In the genomic region with DNA sequence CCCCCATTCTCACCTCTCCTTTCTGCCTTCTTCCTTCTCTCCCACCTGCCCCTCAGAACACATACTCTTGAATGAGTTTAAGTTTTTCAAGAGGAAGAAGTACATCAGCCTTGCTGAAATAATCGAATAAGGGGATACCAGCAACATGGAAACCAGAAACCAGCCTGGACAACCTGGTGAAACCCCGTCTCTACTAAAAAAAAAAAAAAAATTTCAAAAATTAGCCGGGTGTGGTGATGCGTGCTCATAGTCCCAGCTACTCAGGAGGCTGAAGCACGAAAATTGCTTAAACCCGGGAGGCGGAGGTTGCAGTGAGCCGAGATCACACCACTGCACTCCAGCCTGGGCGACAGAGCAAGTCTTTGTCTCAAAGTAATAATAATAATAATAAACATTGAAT, we compare ENCODE assay signal across 1 cellular context.
TF ChIP-seq lines count a peak whose summit lies in the region.

No MANE protein-coding gene starts in this region.

TF ChIP-seq in GM12878, 131 proteins besides CTCF, POLR2A, EP300 and RAD21:
- TF ChIP-seq, protein P1, sequence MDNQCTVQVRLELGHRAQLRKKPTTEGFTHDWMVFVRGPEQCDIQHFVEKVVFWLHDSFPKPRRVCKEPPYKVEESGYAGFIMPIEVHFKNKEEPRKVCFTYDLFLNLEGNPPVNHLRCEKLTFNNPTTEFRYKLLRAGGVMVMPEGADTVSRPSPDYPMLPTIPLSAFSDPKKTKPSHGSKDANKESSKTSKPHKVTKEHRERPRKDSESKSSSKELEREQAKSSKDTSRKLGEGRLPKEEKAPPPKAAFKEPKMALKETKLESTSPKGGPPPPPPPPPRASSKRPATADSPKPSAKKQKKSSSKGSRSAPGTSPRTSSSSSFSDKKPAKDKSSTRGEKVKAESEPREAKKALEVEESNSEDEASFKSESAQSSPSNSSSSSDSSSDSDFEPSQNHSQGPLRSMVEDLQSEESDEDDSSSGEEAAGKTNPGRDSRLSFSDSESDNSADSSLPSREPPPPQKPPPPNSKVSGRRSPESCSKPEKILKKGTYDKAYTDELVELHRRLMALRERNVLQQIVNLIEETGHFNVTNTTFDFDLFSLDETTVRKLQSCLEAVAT (IDR thresholded peaks at IDR 0.05) = 0 out of 2 replicates have a peak, but pooled peaks have one; percentile 31
- TF ChIP-seq SMARCA5 (IDR thresholded peaks at IDR 0.05) = no peak
- no peak; the same call in 1 of the 2 replicates for TF ChIP-seq MTA3 (IDR thresholded peaks at IDR 0.05; ENCODE audit: borderline replicate concordance, low read length)
- TF ChIP-seq, protein P2, sequence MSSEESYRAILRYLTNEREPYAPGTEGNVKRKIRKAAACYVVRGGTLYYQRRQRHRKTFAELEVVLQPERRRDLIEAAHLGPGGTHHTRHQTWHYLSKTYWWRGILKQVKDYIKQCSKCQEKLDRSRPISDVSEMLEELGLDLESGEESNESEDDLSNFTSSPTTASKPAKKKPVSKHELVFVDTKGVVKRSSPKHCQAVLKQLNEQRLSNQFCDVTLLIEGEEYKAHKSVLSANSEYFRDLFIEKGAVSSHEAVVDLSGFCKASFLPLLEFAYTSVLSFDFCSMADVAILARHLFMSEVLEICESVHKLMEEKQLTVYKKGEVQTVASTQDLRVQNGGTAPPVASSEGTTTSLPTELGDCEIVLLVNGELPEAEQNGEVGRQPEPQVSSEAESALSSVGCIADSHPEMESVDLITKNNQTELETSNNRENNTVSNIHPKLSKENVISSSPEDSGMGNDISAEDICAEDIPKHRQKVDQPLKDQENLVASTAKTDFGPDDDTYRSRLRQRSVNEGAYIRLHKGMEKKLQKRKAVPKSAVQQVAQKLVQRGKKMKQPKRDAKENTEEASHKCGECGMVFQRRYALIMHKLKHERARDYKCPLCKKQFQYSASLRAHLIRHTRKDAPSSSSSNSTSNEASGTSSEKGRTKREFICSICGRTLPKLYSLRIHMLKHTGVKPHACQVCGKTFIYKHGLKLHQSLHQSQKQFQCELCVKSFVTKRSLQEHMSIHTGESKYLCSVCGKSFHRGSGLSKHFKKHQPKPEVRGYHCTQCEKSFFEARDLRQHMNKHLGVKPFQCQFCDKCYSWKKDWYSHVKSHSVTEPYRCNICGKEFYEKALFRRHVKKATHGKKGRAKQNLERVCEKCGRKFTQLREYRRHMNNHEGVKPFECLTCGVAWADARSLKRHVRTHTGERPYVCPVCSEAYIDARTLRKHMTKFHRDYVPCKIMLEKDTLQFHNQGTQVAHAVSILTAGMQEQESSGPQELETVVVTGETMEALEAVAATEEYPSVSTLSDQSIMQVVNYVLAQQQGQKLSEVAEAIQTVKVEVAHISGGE (CRISPR knock-in tag; IDR thresholded peaks at IDR 0.05) = no peak
- TF ChIP-seq, protein P3, sequence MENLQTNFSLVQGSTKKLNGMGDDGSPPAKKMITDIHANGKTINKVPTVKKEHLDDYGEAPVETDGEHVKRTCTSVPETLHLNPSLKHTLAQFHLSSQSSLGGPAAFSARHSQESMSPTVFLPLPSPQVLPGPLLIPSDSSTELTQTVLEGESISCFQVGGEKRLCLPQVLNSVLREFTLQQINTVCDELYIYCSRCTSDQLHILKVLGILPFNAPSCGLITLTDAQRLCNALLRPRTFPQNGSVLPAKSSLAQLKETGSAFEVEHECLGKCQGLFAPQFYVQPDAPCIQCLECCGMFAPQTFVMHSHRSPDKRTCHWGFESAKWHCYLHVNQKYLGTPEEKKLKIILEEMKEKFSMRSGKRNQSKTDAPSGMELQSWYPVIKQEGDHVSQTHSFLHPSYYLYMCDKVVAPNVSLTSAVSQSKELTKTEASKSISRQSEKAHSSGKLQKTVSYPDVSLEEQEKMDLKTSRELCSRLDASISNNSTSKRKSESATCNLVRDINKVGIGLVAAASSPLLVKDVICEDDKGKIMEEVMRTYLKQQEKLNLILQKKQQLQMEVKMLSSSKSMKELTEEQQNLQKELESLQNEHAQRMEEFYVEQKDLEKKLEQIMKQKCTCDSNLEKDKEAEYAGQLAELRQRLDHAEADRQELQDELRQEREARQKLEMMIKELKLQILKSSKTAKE (IDR thresholded peaks at IDR 0.05; ENCODE audit: low read depth, poor library complexity, severe bottlenecking) = no peak
- TF ChIP-seq, protein P4, sequence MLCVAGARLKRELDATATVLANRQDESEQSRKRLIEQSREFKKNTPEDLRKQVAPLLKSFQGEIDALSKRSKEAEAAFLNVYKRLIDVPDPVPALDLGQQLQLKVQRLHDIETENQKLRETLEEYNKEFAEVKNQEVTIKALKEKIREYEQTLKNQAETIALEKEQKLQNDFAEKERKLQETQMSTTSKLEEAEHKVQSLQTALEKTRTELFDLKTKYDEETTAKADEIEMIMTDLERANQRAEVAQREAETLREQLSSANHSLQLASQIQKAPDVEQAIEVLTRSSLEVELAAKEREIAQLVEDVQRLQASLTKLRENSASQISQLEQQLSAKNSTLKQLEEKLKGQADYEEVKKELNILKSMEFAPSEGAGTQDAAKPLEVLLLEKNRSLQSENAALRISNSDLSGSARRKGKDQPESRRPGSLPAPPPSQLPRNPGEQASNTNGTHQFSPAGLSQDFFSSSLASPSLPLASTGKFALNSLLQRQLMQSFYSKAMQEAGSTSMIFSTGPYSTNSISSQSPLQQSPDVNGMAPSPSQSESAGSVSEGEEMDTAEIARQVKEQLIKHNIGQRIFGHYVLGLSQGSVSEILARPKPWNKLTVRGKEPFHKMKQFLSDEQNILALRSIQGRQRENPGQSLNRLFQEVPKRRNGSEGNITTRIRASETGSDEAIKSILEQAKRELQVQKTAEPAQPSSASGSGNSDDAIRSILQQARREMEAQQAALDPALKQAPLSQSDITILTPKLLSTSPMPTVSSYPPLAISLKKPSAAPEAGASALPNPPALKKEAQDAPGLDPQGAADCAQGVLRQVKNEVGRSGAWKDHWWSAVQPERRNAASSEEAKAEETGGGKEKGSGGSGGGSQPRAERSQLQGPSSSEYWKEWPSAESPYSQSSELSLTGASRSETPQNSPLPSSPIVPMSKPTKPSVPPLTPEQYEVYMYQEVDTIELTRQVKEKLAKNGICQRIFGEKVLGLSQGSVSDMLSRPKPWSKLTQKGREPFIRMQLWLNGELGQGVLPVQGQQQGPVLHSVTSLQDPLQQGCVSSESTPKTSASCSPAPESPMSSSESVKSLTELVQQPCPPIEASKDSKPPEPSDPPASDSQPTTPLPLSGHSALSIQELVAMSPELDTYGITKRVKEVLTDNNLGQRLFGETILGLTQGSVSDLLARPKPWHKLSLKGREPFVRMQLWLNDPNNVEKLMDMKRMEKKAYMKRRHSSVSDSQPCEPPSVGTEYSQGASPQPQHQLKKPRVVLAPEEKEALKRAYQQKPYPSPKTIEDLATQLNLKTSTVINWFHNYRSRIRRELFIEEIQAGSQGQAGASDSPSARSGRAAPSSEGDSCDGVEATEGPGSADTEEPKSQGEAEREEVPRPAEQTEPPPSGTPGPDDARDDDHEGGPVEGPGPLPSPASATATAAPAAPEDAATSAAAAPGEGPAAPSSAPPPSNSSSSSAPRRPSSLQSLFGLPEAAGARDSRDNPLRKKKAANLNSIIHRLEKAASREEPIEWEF (IDR thresholded peaks at IDR 0.05; ENCODE audit: insufficient replicate concordance, low read depth, low read length) = no peak
- no peak for TF ChIP-seq POU2F2 (IDR thresholded peaks at IDR 0.05; ENCODE audit: borderline replicate concordance, low read depth, low read length)
- no peak for TF ChIP-seq ZZZ3 (IDR thresholded peaks at IDR 0.05; ENCODE audit: control insufficient read depth, insufficient read length, low read depth)
- TF ChIP-seq ZNF384 (IDR thresholded peaks at IDR 0.05; ENCODE audit: borderline replicate concordance, low read depth, low read length) = peak; percentile 65
- 0 out of 2 replicates have a peak, but pooled peaks have one; percentile 13 for TF ChIP-seq MEF2A (IDR thresholded peaks at IDR 0.05; ENCODE audit: insufficient read depth, low read depth, low read length)
- no peak for TF ChIP-seq NFIC (IDR thresholded peaks at IDR 0.05; ENCODE audit: low read depth, low read length)
- TF ChIP-seq, protein P5, sequence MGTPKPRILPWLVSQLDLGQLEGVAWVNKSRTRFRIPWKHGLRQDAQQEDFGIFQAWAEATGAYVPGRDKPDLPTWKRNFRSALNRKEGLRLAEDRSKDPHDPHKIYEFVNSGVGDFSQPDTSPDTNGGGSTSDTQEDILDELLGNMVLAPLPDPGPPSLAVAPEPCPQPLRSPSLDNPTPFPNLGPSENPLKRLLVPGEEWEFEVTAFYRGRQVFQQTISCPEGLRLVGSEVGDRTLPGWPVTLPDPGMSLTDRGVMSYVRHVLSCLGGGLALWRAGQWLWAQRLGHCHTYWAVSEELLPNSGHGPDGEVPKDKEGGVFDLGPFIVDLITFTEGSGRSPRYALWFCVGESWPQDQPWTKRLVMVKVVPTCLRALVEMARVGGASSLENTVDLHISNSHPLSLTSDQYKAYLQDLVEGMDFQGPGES (IDR thresholded peaks at IDR 0.05) = no peak
- TF ChIP-seq NRF1 (conservative IDR thresholded peaks at IDR 0.05; ENCODE audit: low read depth, low read length) = no peak
- 0 out of 2 replicates have a peak, but pooled peaks have one; percentile 12 for TF ChIP-seq FOXM1 (IDR thresholded peaks at IDR 0.05; ENCODE audit: low read depth, low read length)
- peak; percentile 48; the same call in 1 of the 2 replicates for TF ChIP-seq TAF1 (IDR thresholded peaks at IDR 0.05; ENCODE audit: borderline replicate concordance, low read depth, low read length)
- no peak for TF ChIP-seq FOS (IDR thresholded peaks at IDR 0.05; ENCODE audit: borderline replicate concordance, extremely low read depth, insufficient read length)
- peak in 1 of 2 experiments; percentile 26; a peak in 1 of 4 replicates for TF ChIP-seq IKZF2 (IDR thresholded peaks at IDR 0.05)
- no peak for TF ChIP-seq ZNF274 (IDR thresholded peaks at IDR 0.05; ENCODE audit: insufficient read depth, insufficient read length)
- no peak for TF ChIP-seq RB1 (IDR thresholded peaks at IDR 0.05; ENCODE audit: borderline replicate concordance)
- TF ChIP-seq, protein P6, sequence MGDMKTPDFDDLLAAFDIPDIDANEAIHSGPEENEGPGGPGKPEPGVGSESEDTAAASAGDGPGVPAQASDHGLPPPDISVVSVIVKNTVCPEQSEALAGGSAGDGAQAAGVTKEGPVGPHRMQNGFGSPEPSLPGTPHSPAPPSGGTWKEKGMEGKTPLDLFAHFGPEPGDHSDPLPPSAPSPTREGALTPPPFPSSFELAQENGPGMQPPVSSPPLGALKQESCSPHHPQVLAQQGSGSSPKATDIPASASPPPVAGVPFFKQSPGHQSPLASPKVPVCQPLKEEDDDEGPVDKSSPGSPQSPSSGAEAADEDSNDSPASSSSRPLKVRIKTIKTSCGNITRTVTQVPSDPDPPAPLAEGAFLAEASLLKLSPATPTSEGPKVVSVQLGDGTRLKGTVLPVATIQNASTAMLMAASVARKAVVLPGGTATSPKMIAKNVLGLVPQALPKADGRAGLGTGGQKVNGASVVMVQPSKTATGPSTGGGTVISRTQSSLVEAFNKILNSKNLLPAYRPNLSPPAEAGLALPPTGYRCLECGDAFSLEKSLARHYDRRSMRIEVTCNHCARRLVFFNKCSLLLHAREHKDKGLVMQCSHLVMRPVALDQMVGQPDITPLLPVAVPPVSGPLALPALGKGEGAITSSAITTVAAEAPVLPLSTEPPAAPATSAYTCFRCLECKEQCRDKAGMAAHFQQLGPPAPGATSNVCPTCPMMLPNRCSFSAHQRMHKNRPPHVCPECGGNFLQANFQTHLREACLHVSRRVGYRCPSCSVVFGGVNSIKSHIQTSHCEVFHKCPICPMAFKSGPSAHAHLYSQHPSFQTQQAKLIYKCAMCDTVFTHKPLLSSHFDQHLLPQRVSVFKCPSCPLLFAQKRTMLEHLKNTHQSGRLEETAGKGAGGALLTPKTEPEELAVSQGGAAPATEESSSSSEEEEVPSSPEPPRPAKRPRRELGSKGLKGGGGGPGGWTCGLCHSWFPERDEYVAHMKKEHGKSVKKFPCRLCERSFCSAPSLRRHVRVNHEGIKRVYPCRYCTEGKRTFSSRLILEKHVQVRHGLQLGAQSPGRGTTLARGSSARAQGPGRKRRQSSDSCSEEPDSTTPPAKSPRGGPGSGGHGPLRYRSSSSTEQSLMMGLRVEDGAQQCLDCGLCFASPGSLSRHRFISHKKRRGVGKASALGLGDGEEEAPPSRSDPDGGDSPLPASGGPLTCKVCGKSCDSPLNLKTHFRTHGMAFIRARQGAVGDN (IDR thresholded peaks at IDR 0.05) = no peak
- TF ChIP-seq ASH2L (IDR thresholded peaks at IDR 0.05; ENCODE audit: borderline replicate concordance, low read depth) = 0 out of 2 replicates have a peak, but pooled peaks have one; percentile 12
- no peak for TF ChIP-seq ZNF24 (IDR thresholded peaks at IDR 0.05)
- TF ChIP-seq GABPA (IDR thresholded peaks at IDR 0.05; ENCODE audit: low read depth) = no peak
- no peak for TF ChIP-seq PAX5 (IDR thresholded peaks at IDR 0.05; ENCODE audit: borderline replicate concordance, low read depth, low read length)
- 0 out of 2 replicates have a peak, but pooled peaks have one; percentile 9 for TF ChIP-seq TCF3 (IDR thresholded peaks at IDR 0.05; ENCODE audit: borderline replicate concordance, insufficient read depth, low read depth, low read length)
- TF ChIP-seq ZBED1 (IDR thresholded peaks at IDR 0.05; ENCODE audit: borderline replicate concordance) = no peak
- TF ChIP-seq EGR1 (IDR thresholded peaks at IDR 0.05; ENCODE audit: borderline replicate concordance in 1 of 2, low read depth in 2 of 2, low read length in 2 of 2) = no peak
